Comparison of ENCODE assay signal across 8 cellular contexts in genomic region chr19:12365372-12366162, GRCh38. TPM values are rescaled to one million over a fixed set of nuclear protein-coding genes. Genes with fewer than 3 reads are reported as not detected.
DNase-seq lines count a peak whose midpoint lies in the region; ATAC-seq and TF ChIP-seq lines count a peak whose summit lies in the region.

Gene ZNF442 (minus strand): TSS chr19:12365683. CDS start chr19:12363631, 2,052 bp downstream.

- H3K27me3 ChIP-seq in left lung = no peaks in the 10 kb centered on the region

- TF ChIP-seq CTCF in left lung (IDR thresholded peaks at IDR 0.05) = peak; percentile 46 to 62

- DNase-seq in 8988T (peak; percentile 81), NCI-H510A treated with DMSO at 0.1 percent for 48 hours (lab: John Stamatoyannopoulos, UW) (peak; percentile 79), dermis blood vessel endothelial cell (peak; percentile 98), left lung (peak; percentile 93 to 97)
- peak; percentile 80 to 83 for DNase-seq in activated CD4-positive, alpha-beta T cell treated with anti-CD3 and anti-CD28 coated beads, Interleukin-2, amount 50 U/mL, for 4 hours
- DNase-seq in stimulated activated CD4-positive, alpha-beta T cell treated with anti-CD3 and anti-CD28 coated beads, Interleukin-2, amount 100 ng/mL, for 4 hours (ENCODE audit: low read depth) = peak; percentile 82

- peak within 1 kb of the TSS; percentile 84 to 94 for H3K27ac ChIP-seq in left lung

- ATAC-seq in GM18508 (IDR thresholded peaks at IDR 0.05; ENCODE audit: insufficient read depth, unreplicated experiment) (peak; percentile 70), HG03064 (IDR thresholded peaks at IDR 0.05; ENCODE audit: low read depth, unreplicated experiment) (peak; percentile 95), left lung (peak; percentile 99)

- H3K4me3 ChIP-seq in left lung = peak within 1 kb of the TSS; percentile 74 to 83

- intact Hi-C loops in left lung (cut with DNase I) = no loop called here

- no peaks in the 10 kb centered on the region for H3K9me3 ChIP-seq in left lung

- peaks cover 0 to 20% of the 10 kb centered on the region in 2 donors for H3K4me1 ChIP-seq in left lung

- no peaks in the 10 kb centered on the region for H3K36me3 ChIP-seq in left lung

RNA-seq across cellular contexts. Expression of gene ZNF442, which starts in this region (rescaled TPM):
- 2.7 and 4.3 TPM in 2 replicates for total RNA-seq in dermis blood vessel endothelial cell
- total RNA-seq in left lung = 1 to 10 TPM; 3.2 to 3.5 TPM

Comparison
In these comparisons a context has a peak if more than half of its experiments do, and no peak if none do; other contexts are left out.
1. Peak in every context shown above with its lines: DNase-seq, ATAC-seq, H3K4me3 ChIP-seq and H3K27ac ChIP-seq.